In the genomic region with DNA sequence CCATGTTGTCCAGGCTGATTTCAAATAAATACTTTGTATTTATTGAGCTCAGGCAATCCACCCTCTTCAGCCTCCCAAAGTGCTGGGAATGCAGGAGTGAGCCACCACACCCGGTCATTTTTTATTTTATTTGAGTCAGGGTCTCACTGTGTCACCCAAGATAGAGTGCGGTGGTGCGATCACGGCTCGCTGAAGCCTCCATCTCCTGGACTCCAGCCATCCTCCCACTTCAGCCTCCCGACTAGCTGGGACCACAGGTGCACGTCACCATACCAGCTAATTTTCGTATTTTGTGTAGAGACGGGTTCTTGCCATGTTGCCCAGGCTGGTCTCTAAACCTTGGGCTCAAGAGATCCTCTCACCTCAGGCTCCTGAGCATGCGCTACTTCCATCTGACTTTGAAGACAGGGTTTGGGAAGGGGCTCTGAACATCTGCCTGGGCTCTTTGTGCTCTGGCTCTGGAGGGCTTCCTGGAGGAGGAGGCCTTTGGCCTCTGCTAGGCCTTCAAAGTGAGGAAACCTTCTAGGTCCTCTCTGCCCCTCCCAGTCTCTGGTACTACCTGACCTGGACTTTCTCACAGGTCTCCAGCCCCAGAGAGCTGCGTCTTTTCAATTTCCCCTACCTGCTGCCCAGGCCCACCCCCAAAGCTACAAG, we compare ENCODE assay signal across 11 cellular contexts. TPM values are rescaled to one million over a fixed set of nuclear protein-coding genes. Genes with fewer than 3 reads are reported as not detected.
DNase-seq lines count a peak whose midpoint lies in the region; ATAC-seq and TF ChIP-seq lines count a peak whose summit lies in the region.
"Had no signal": no experiment of that assay in that cellular context is flagged by ENCODE, and none has a peak within 500 bp of the region (broad histone marks: within the 10 kb centered on the region; RNA-seq: fewer than 3 reads in every experiment).

No MANE protein-coding gene starts in this region.

- ATAC-seq in GM21576 (IDR thresholded peaks at IDR 0.05; ENCODE audit: unreplicated experiment), result no peak

- H3K4me3 ChIP-seq in DOHH2 (ENCODE audit: low read length) (peak overlapping the region; percentile 62), Peyer's patch (peak overlapping the region in 1 of 4 donors; percentile 59), right atrium auricular region (peak overlapping the region in 1 of 2 donors; percentile 60), prostate gland (no peak overlapping the region)

- TF ChIP-seq POLR2A in Peyer's patch (IDR thresholded peaks at IDR 0.05) (no peak), prostate gland (IDR thresholded peaks at IDR 0.05) (no peak)

- peaks cover 33% of the 10 kb centered on the region for H3K4me1 ChIP-seq in DOHH2 (ENCODE audit: control insufficient read depth, low read length)
- peaks cover 0 to 25% (median 11%) of the 10 kb centered on the region in 4 donors for H3K4me1 ChIP-seq in Peyer's patch
- peaks cover 0 to 28% of the 10 kb centered on the region in 2 donors for H3K4me1 ChIP-seq in right atrium auricular region
- peaks cover 7% of the 10 kb centered on the region for H3K4me1 ChIP-seq in prostate gland (replicated peaks)

- H3K27ac ChIP-seq in DOHH2 (ENCODE audit: low read depth, low read length), result no peak overlapping the region
- H3K27ac ChIP-seq in Peyer's patch, result peak overlapping the region in 3 of 4 donors; percentile 47 to 81 (median 65)
- peak overlapping the region; percentile 93 to 94 for H3K27ac ChIP-seq in right atrium auricular region
- peak overlapping the region; percentile 78 to 84 for H3K27ac ChIP-seq in prostate gland

- H3K27me3 ChIP-seq in DOHH2 (ENCODE audit: control insufficient read depth, low read length) (peaks cover 20% of the 10 kb centered on the region), Peyer's patch (no peaks in the 10 kb centered on the region), right atrium auricular region (no peaks in the 10 kb centered on the region), prostate gland (replicated peaks; ENCODE audit: insufficient read depth) (no peaks in the 10 kb centered on the region)

- no peaks in the 10 kb centered on the region for H3K9me2 ChIP-seq in DOHH2 (replicated peaks; ENCODE audit: control insufficient read depth, low read length)

- no peak for TF ChIP-seq CTCF in DOHH2 (IDR thresholded peaks at IDR 0.05; ENCODE audit: low read depth, low read length, poor library complexity, severe bottlenecking)
- TF ChIP-seq CTCF in Peyer's patch (IDR thresholded peaks at IDR 0.05), result no peak
- no peak for TF ChIP-seq CTCF in right atrium auricular region (IDR thresholded peaks at IDR 0.05)
- TF ChIP-seq CTCF in prostate gland (IDR thresholded peaks at IDR 0.05), result no peak

- intact Hi-C loops in prostate gland (cut with DNase I), result no loop called here

- H4K20me1 ChIP-seq in DOHH2 (ENCODE audit: control insufficient read depth, insufficient read depth, low read depth, low read length), result no peaks in the 10 kb centered on the region

- no peaks in the 10 kb centered on the region for H3K79me2 ChIP-seq in DOHH2 (ENCODE audit: control insufficient read depth, low read length)

- 97% methylated on average over 11 of the region's 11 CpGs for whole genome bisulfite sequencing in prostate gland

- DNase-seq in Peyer's patch (no peak), right atrium auricular region (ENCODE audit: low spot score) (no peak), prostate gland (ENCODE audit: low spot score) (no peak), hepatic stellate cell (ENCODE audit: low spot score) (no peak), NCI-H1694 treated with DMSO at 0.1 percent for 48 hours (lab: John Stamatoyannopoulos, UW) (no peak), NCI-H1694 (lab: John Stamatoyannopoulos, UW) (no peak)
- DNase-seq: NCI-H2081 treated with DMSO at 0.1 percent for 48 hours had no signal

- H3K4me2 ChIP-seq in DOHH2 (ENCODE audit: low read length), result peak overlapping the region; percentile 66

- H3K36me3 ChIP-seq in DOHH2 (ENCODE audit: control insufficient read depth, low read length) (no peaks in the 10 kb centered on the region), Peyer's patch (no peaks in the 10 kb centered on the region), right atrium auricular region (peaks cover 26% of the 10 kb centered on the region), prostate gland (no peaks in the 10 kb centered on the region)

- no peaks in the 10 kb centered on the region for H3K9me3 ChIP-seq in DOHH2 (ENCODE audit: control insufficient read depth, insufficient read depth, low read length)
- no peaks in the 10 kb centered on the region for H3K9me3 ChIP-seq in Peyer's patch
- no peaks in the 10 kb centered on the region for H3K9me3 ChIP-seq in right atrium auricular region
- no peaks in the 10 kb centered on the region for H3K9me3 ChIP-seq in prostate gland

- H3F3A ChIP-seq in DOHH2 (ENCODE audit: control insufficient read depth, insufficient read depth), result no peaks in the 10 kb centered on the region

RNA-seq across cellular contexts. Expression of a gene that starts 5.8 kb away (rescaled TPM):
- total RNA-seq in Peyer's patch, result 1 to 10 TPM in 3 of 4 donors, not detected in 1; 1.1 to 5.2 (median 1.1) TPM
- 1,000 to 10,000 TPM; 1,082 to 1,229 TPM for total RNA-seq in right atrium auricular region
- total RNA-seq in prostate gland, result 10 to 100 TPM; 11.4 to 20.4 TPM
- total RNA-seq: activated T-helper 1 cell treated with anti-CD3 and anti-CD28 coated beads, Interleukin-12 subunit alpha, Interleukin-12 subunit beta, Interleukin-2, Interleukin-4 antibody, amounts not matched to agents 30 ng/mL and 10 ng/mL and 1 ng/mL, durations not matched to agents 14 hours and 24 hours and 36 hours had no signal

RNA-seq across cellular contexts. Expression of a gene that starts 8.0 kb away (rescaled TPM):
- not detected for total RNA-seq in Peyer's patch
- under 1 TPM in 1 of 2 donors, not detected in 1; 0.31 TPM for total RNA-seq in right atrium auricular region
- 1 to 10 TPM in 1 of 2 donors, not detected in 1; 2.7 TPM for total RNA-seq in prostate gland
- total RNA-seq: activated T-helper 1 cell treated with anti-CD3 and anti-CD28 coated beads, Interleukin-12 subunit alpha, Interleukin-12 subunit beta, Interleukin-2, Interleukin-4 antibody, amounts not matched to agents 30 ng/mL and 10 ng/mL and 1 ng/mL, durations not matched to agents 14 hours and 24 hours and 36 hours; myocyte had no signal

RNA-seq across cellular contexts. Expression of a gene that starts 9.8 kb away (rescaled TPM):
- total RNA-seq in Peyer's patch (under 1 TPM in 1 of 4 donors, not detected in 3; 0.47 TPM), right atrium auricular region (under 1 TPM in 1 of 2 donors, not detected in 1; 0.20 TPM), prostate gland (1 to 10 TPM in 1 of 2 donors, under 1 TPM in 1; 0.41 to 2.1 TPM)
- total RNA-seq: activated T-helper 1 cell treated with anti-CD3 and anti-CD28 coated beads, Interleukin-12 subunit alpha, Interleukin-12 subunit beta, Interleukin-2, Interleukin-4 antibody, amounts not matched to agents 30 ng/mL and 10 ng/mL and 1 ng/mL, durations not matched to agents 14 hours and 24 hours and 36 hours had no signal

RNA-seq across cellular contexts. Expression of a gene that starts 31.5 kb away (rescaled TPM):
- not detected for total RNA-seq in Peyer's patch
- 1 to 10 TPM; 3.9 to 4.6 TPM for total RNA-seq in right atrium auricular region
- 1 to 10 TPM; 1.0 to 1.9 TPM for total RNA-seq in prostate gland
- total RNA-seq: activated T-helper 1 cell treated with anti-CD3 and anti-CD28 coated beads, Interleukin-12 subunit alpha, Interleukin-12 subunit beta, Interleukin-2, Interleukin-4 antibody, amounts not matched to agents 30 ng/mL and 10 ng/mL and 1 ng/mL, durations not matched to agents 14 hours and 24 hours and 36 hours; myocyte had no signal

RNA-seq across cellular contexts. Expression of a gene that starts 36.2 kb away (rescaled TPM):
- total RNA-seq in Peyer's patch (100 to 1,000 TPM in 1 of 4 donors, 10 to 100 TPM in 3; 52.1 to 138 (median 56.6) TPM), right atrium auricular region (10 to 100 TPM; 14.8 to 27.5 TPM), prostate gland (10 to 100 TPM; 28.2 to 50.8 TPM)

Comparison
In these comparisons a context has a peak if more than half of its experiments do, and no peak if none do; other contexts are left out.
1. RNA of a gene that starts 5.8 kb away (total RNA-seq): 1,082 to 1,229 TPM in right atrium auricular region; 11.4 to 20.4 TPM in prostate gland and 1.1 to 5.2 TPM in Peyer's patch; every median in the first group is over 10 times any median in the second.